In genomic region chr3:149374391-149374790, GRCh38 we compare ENCODE assay signal across 19 cellular contexts. TPM values are rescaled to one million over a fixed set of nuclear protein-coding genes. Genes with fewer than 3 reads are reported as not detected.
DNase-seq lines count a peak whose midpoint lies in the region; ATAC-seq and TF ChIP-seq lines count a peak whose summit lies in the region.
"Had no signal": no experiment of that assay in that cellular context is flagged by ENCODE, and none has a peak within 500 bp of the region (broad histone marks: within the 10 kb centered on the region; RNA-seq: fewer than 3 reads in every experiment).

No MANE protein-coding gene starts in this region.

- intact Hi-C loops in spleen (cut with DNase I; ENCODE audit: low total_unique reads) = no loop called here

- DNase-seq in HT-29 (ENCODE audit: low spot score) (peak; percentile 57), adipocyte (ENCODE audit: low read depth) (no peak), hepatocyte (ENCODE audit: low spot score) (no peak), spleen (no peak), NCI-H510A treated with DMSO at 0.1 percent for 48 hours (lab: John Stamatoyannopoulos, UW) (no peak), AG08396 (ENCODE audit: low spot score) (no peak)
- DNase-seq: activated CD8-positive, alpha-beta T cell treated with anti-CD3 and anti-CD28 coated beads, Interleukin-2, amount 10 ng/mL, durations not matched to agents 7 days and 5 days; activated naive CD4-positive, alpha-beta T cell treated with anti-CD3 and anti-CD28 coated beads, Interleukin-2, amount 50 U/mL, for 16 hours; activated T-cell treated with anti-CD3 and anti-CD28 coated beads, Interleukin-2, amount 50 U/mL, for 4 hours; BE2C; Caco-2; MM.1S; SK-N-SH had no signal

- no peaks in the 10 kb centered on the region for H4K20me1 ChIP-seq in hepatocyte (ENCODE audit: insufficient read depth, poor library complexity, severe bottlenecking)

- H3K9me2 ChIP-seq in hepatocyte (replicated peaks; ENCODE audit: insufficient read depth) = no peaks in the 10 kb centered on the region
- H3K9me2 ChIP-seq: SK-N-SH had no signal

- no peak overlapping the region for H2AFZ ChIP-seq in hepatocyte

- H3K27me3 ChIP-seq in adipocyte (replicated peaks; ENCODE audit: control insufficient read depth, insufficient read depth, low read length) (no peaks in the 10 kb centered on the region), hepatocyte (no peaks in the 10 kb centered on the region), spleen (replicated peaks in 1 of 7) (peaks cover 0 to 7% (median 0%) of the 10 kb centered on the region in 7 donors)
- H3K27me3 ChIP-seq: BE2C, tibial nerve had no signal

- H3K4me3 ChIP-seq in adipocyte (ENCODE audit: low read length) = no peak overlapping the region
- H3K4me3 ChIP-seq in hepatocyte = no peak overlapping the region
- peak overlapping the region in 4 of 8 donors; percentile 40 to 68 (median 43) for H3K4me3 ChIP-seq in spleen

- H3K36me3 ChIP-seq in adipocyte (ENCODE audit: control insufficient read depth, insufficient read depth, low read length, severe bottlenecking) = no peaks in the 10 kb centered on the region
- no peaks in the 10 kb centered on the region for H3K36me3 ChIP-seq in hepatocyte (replicated peaks; ENCODE audit: insufficient read depth, low read depth)
- peaks cover 0 to 40% (median 2%) of the 10 kb centered on the region in 6 donors for H3K36me3 ChIP-seq in spleen
- H3K36me3 ChIP-seq: BE2C, tibial nerve had no signal

- H3K79me2 ChIP-seq in hepatocyte = no peaks in the 10 kb centered on the region

- no peak for ATAC-seq in GM18858 (IDR thresholded peaks at IDR 0.05; ENCODE audit: unreplicated experiment)
- ATAC-seq: activated CD4-positive, CD25-positive, alpha-beta regulatory T cell treated with anti-CD3 and anti-CD28 coated beads, Interleukin-2, amount 50 U/mL, for 24 hours; activated CD8-positive, alpha-beta T cell treated with anti-CD3 and anti-CD28 coated beads, Interleukin-2, amount 10 ng/mL, durations not matched to agents 7 days and 5 days; activated T-cell treated with anti-CD3 and anti-CD28 coated beads, Interleukin-2, amount 50 U/mL, for 4 hours had no signal

- peak overlapping the region; percentile 4 for H3K9ac ChIP-seq in adipocyte (ENCODE audit: low read length)
- H3K9ac ChIP-seq: SK-N-SH had no signal

- no peak for TF ChIP-seq CTCF in hepatocyte (IDR thresholded peaks at IDR 0.05; ENCODE audit: poor library complexity)
- TF ChIP-seq CTCF in spleen (IDR thresholded peaks at IDR 0.05 in 8 of 11, conservative IDR thresholded peaks at IDR 0.05 in 3 of 11) = no peak

- TF ChIP-seq POLR2A in spleen (IDR thresholded peaks at IDR 0.05) = no peak

- no peaks in the 10 kb centered on the region for H3K9me3 ChIP-seq in adipocyte (ENCODE audit: control insufficient read depth, low read length)
- no peaks in the 10 kb centered on the region for H3K9me3 ChIP-seq in hepatocyte (ENCODE audit: low read depth)
- no peaks in the 10 kb centered on the region for H3K9me3 ChIP-seq in spleen
- H3K9me3 ChIP-seq: BE2C, Caco-2, SK-N-SH, tibial nerve had no signal

- 77% methylated on average over 1 of the region's 1 CpG for WGBS in hepatocyte (ENCODE audit: low lambda C conversion rate, missing lambda C conversion rate)
- WGBS in spleen, 5 donors = 31 to 53% (median 47%) methylated on average over 1 of the region's 1 CpG

- peaks cover 71% of the 10 kb centered on the region for H3K4me1 ChIP-seq in adipocyte (ENCODE audit: control insufficient read depth, insufficient read depth, low read length)
- H3K4me1 ChIP-seq in hepatocyte (ENCODE audit: insufficient read depth) = peaks cover 48% of the 10 kb centered on the region
- peaks cover 3 to 70% (median 37%) of the 10 kb centered on the region in 6 donors for H3K4me1 ChIP-seq in spleen

- H3K4me2 ChIP-seq in hepatocyte = no peak overlapping the region

- peak overlapping the region; percentile 38 for H3K27ac ChIP-seq in hepatocyte
- H3K27ac ChIP-seq in spleen = peak overlapping the region in 5 of 8 donors; percentile 17 to 88 (median 78)

RNA-seq across cellular contexts. Expression of gene TM4SF1, which starts 3.1 kb away (rescaled TPM):
- 348 and 369 TPM in 2 replicates for total RNA-seq in HT-29 (2014; rRNA removed; shearing (Covaris generic))
- 164 and 166 TPM in 2 replicates for total RNA-seq in hepatocyte
- 179 and 194 TPM in 2 replicates for polyA plus RNA-seq in hepatocyte
- total RNA-seq in spleen = 100 to 1,000 TPM in 6 of 7 donors, 10 to 100 TPM in 1; 65.6 to 260 (median 182) TPM
- polyA plus RNA-seq in spleen = 10 to 100 TPM; 31.0 to 75.3 (median 56.8) TPM
- total RNA-seq: activated CD8-positive, alpha-beta T cell treated with anti-CD3 and anti-CD28 coated beads, Interleukin-2, amount 10 ng/mL, durations not matched to agents 7 days and 5 days had no signal

RNA-seq across cellular contexts. Expression of gene TM4SF18, which starts 41.0 kb away (rescaled TPM):
- 0.29 TPM in 1 of 2 replicates, not detected in the other for total RNA-seq in HT-29 (2014; rRNA removed; shearing (Covaris generic))
- total RNA-seq in hepatocyte = 1.7 and 3.7 TPM in 2 replicates
- 1.5 and 2.1 TPM in 2 replicates for polyA plus RNA-seq in hepatocyte
- total RNA-seq in spleen = 10 to 100 TPM; 14.9 to 97.4 (median 59.7) TPM
- 10 to 100 TPM in 1 of 3 donors, 1 to 10 TPM in 2; 6.6 to 23.1 (median 6.9) TPM for polyA plus RNA-seq in spleen
- total RNA-seq: activated CD8-positive, alpha-beta T cell treated with anti-CD3 and anti-CD28 coated beads, Interleukin-2, amount 10 ng/mL, durations not matched to agents 7 days and 5 days; activated T-cell treated with anti-CD3 and anti-CD28 coated beads, Interleukin-2, amount 50 U/mL, for 4 hours; Caco-2; fibroblast of villous mesenchyme; kidney epithelial cell had no signal
- polyA plus RNA-seq: neural cell had no signal
